1 cellular context compared by ENCODE assay signal in genomic region chr3:52536369-52537164, GRCh38.
TF ChIP-seq lines count a peak whose summit lies in the region.

UQCC5 (plus strand) TSS chr3:52536605; CDS start chr3:52536756, 151 bp downstream.

TF ChIP-seq in K562, 482 proteins besides CTCF, POLR2A, EP300 and RAD21 (continued from another document and continues in another):
- peak; percentile 94 to 95 for TF ChIP-seq MNT (conservative IDR thresholded peaks at IDR 0.05)
- peak; percentile 94 for TF ChIP-seq USF1 (CRISPR knock-in tag; IDR thresholded peaks at IDR 0.05)
- no peak for TF ChIP-seq CHD1 (IDR thresholded peaks at IDR 0.05; ENCODE audit: low read length)
- TF ChIP-seq, protein P1, sequence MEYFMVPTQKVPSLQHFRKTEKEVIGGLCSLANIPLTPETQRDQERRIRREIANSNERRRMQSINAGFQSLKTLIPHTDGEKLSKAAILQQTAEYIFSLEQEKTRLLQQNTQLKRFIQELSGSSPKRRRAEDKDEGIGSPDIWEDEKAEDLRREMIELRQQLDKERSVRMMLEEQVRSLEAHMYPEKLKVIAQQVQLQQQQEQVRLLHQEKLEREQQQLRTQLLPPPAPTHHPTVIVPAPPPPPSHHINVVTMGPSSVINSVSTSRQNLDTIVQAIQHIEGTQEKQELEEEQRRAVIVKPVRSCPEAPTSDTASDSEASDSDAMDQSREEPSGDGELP (CRISPR knock-in tag; IDR thresholded peaks at IDR 0.05; ENCODE audit: borderline replicate concordance), result peak; percentile 54; the same call in 1 of the 2 replicates
- peak; percentile 58; the same call in 1 of the 2 replicates for TF ChIP-seq ZBTB33 (CRISPR knock-in tag; IDR thresholded peaks at IDR 0.05)
- TF ChIP-seq FOXK1 (CRISPR knock-in tag; IDR thresholded peaks at IDR 0.05; ENCODE audit: borderline replicate concordance), result peak; percentile 82; the same call in 1 of the 2 replicates
- no peak for TF ChIP-seq SNRNP70 (optimal IDR thresholded peaks at IDR 0.05; ENCODE audit: low read depth, low read length)
- TF ChIP-seq SIN3B (IDR thresholded peaks at IDR 0.05; ENCODE audit: low read depth), result no peak
- TF ChIP-seq SMARCA4 (IDR thresholded peaks at IDR 0.05), result no peak
- no peak; the same call in 1 of the 2 replicates for TF ChIP-seq MYNN (IDR thresholded peaks at IDR 0.05)
- TF ChIP-seq MYNN (CRISPR knock-in tag; IDR thresholded peaks at IDR 0.05), result no peak
- TF ChIP-seq, protein P2, sequence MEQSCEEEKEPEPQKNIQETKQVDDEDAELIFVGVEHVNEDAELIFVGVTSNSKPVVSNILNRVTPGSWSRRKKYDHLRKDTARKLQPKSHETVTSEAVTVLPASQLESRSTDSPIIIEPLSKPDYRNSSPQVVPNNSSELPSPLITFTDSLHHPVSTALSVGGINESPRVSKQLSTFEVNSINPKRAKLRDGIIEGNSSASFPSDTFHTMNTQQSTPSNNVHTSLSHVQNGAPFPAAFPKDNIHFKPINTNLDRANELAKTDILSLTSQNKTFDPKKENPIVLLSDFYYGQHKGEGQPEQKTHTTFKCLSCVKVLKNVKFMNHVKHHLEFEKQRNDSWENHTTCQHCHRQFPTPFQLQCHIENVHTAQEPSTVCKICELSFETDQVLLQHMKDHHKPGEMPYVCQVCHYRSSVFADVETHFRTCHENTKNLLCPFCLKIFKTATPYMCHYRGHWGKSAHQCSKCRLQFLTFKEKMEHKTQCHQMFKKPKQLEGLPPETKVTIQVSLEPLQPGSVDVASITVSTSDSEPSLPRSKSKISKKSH (CRISPR knock-in tag; IDR thresholded peaks at IDR 0.05), result no peak
- TF ChIP-seq, protein P3, sequence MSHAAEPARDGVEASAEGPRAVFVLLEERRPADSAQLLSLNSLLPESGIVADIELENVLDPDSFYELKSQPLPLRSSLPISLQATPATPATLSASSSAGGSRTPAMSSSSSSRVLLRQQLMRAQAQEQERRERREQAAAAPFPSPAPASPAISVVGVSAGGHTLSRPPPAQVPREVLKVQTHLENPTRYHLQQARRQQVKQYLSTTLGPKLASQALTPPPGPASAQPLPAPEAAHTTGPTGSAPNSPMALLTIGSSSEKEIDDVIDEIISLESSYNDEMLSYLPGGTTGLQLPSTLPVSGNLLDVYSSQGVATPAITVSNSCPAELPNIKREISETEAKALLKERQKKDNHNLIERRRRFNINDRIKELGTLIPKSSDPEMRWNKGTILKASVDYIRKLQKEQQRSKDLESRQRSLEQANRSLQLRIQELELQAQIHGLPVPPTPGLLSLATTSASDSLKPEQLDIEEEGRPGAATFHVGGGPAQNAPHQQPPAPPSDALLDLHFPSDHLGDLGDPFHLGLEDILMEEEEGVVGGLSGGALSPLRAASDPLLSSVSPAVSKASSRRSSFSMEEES (CRISPR knock-in tag; IDR thresholded peaks at IDR 0.05), result peak; percentile 88
- TF ChIP-seq ETS1 (conservative IDR thresholded peaks at IDR 0.05; ENCODE audit: control insufficient read depth, low read depth, low read length), result peak; percentile 91
- no peak for TF ChIP-seq MAFG (tag; conservative IDR thresholded peaks at IDR 0.05)
- TF ChIP-seq GABPB1 (CRISPR knock-in tag; IDR thresholded peaks at IDR 0.05), result peak; percentile 62
- peak; percentile 85; the same call in 1 of the 2 replicates for TF ChIP-seq TOE1 (IDR thresholded peaks at IDR 0.05; ENCODE audit: borderline replicate concordance)
- TF ChIP-seq TOE1 (CRISPR knock-in tag; IDR thresholded peaks at IDR 0.05; ENCODE audit: borderline replicate concordance, low read depth), result no peak
- TF ChIP-seq ERF (CRISPR knock-in tag; IDR thresholded peaks at IDR 0.05), result 0 out of 2 replicates have a peak, but pooled peaks have one; percentile 37
- peak; percentile 99 for TF ChIP-seq RBFOX2 (IDR thresholded peaks at IDR 0.05; ENCODE audit: low read depth, low read length)
- TF ChIP-seq RBM25 (IDR thresholded peaks at IDR 0.05; ENCODE audit: low read depth, low read length, severe bottlenecking), result peak; percentile 94
- TF ChIP-seq PTBP1 (IDR thresholded peaks at IDR 0.05; ENCODE audit: low read depth, low read length), result no peak
- peak; percentile 74 to 83 for TF ChIP-seq E2F6 (IDR thresholded peaks at IDR 0.05; ENCODE audit: borderline replicate concordance in 1 of 2, extremely low read depth in 1 of 2, insufficient read depth in 1 of 2, insufficient read length in 1 of 2, low read depth in 1 of 2, low read length in 1 of 2, poor library complexity in 1 of 2, severe bottlenecking in 1 of 2)
- TF ChIP-seq CBX8 (IDR thresholded peaks at IDR 0.05; ENCODE audit: borderline replicate concordance, extremely low read depth, low read depth, low read length, poor library complexity, severe bottlenecking), result no peak
- TF ChIP-seq RREB1 (CRISPR knock-in tag; IDR thresholded peaks at IDR 0.05), result 0 out of 2 replicates have a peak, but pooled peaks have one; percentile 46
- TF ChIP-seq NRF1 (conservative IDR thresholded peaks at IDR 0.05 in 1 of 2, IDR thresholded peaks at IDR 0.05 in 1 of 2), result peak; percentile 97
- TF ChIP-seq HDAC1 (IDR thresholded peaks at IDR 0.05), result peak in 1 of 2 experiments; percentile 10; a peak in 1 of 4 replicates
- peak; percentile 100 for TF ChIP-seq CC2D1A (IDR thresholded peaks at IDR 0.05)
- TF ChIP-seq, protein P4, sequence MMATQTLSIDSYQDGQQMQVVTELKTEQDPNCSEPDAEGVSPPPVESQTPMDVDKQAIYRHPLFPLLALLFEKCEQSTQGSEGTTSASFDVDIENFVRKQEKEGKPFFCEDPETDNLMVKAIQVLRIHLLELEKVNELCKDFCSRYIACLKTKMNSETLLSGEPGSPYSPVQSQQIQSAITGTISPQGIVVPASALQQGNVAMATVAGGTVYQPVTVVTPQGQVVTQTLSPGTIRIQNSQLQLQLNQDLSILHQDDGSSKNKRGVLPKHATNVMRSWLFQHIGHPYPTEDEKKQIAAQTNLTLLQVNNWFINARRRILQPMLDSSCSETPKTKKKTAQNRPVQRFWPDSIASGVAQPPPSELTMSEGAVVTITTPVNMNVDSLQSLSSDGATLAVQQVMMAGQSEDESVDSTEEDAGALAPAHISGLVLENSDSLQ (IDR thresholded peaks at IDR 0.05), result peak; percentile 88
- peak; percentile 0; the same call in 1 of the 2 replicates for TF ChIP-seq ELF1 (tag; IDR thresholded peaks at IDR 0.05)
- TF ChIP-seq ZBTB7A (IDR thresholded peaks at IDR 0.05; ENCODE audit: borderline replicate concordance, control insufficient read depth, low read depth, low read length), result peak; percentile 19; the same call in 1 of the 2 replicates
- TF ChIP-seq CREB3L1 (IDR thresholded peaks at IDR 0.05; ENCODE audit: borderline replicate concordance, low read depth), result peak; percentile 63; the same call in 1 of the 2 replicates
- peak; percentile 84 for TF ChIP-seq TAF1 (IDR thresholded peaks at IDR 0.05; ENCODE audit: control insufficient read depth, extremely low read depth, insufficient read depth, low read length, severe bottlenecking)
- no peak for TF ChIP-seq SMARCC2 (IDR thresholded peaks at IDR 0.05; ENCODE audit: low read depth)
- no peak for TF ChIP-seq ZBTB1 (CRISPR knock-in tag; IDR thresholded peaks at IDR 0.05; ENCODE audit: borderline replicate concordance, low read depth)
